14 cellular contexts compared by ENCODE assay signal in genomic region chr18:364221-364620, GRCh38.
"Had no signal": no experiment of that assay in that cellular context is flagged by ENCODE, and none has a peak within 500 bp of the region (broad histone marks: within the 10 kb centered on the region; RNA-seq: fewer than 3 reads in every experiment).

No MANE protein-coding gene starts in this region.

- H3K4me3 ChIP-seq: esophagus squamous epithelium, gastrocnemius medialis, heart right ventricle, left ventricle myocardium inferior, neural progenitor cell, transverse colon had no signal

- H3K27ac ChIP-seq: heart right ventricle, neural progenitor cell had no signal

- DNase-seq: activated B cell treated with CpG ODN at 0.5 μM for 24 hours; activated CD4-positive, alpha-beta T cell treated with anti-CD3 and anti-CD28 coated beads, Interleukin-2, amount 10 ng/mL, durations not matched to agents 7 days and 5 days; activated effector memory CD4-positive, alpha-beta T cell treated with Interleukin-2 at 50 U/mL for 16 hours; esophagus squamous epithelium; gastrocnemius medialis; heart right ventricle; left ventricle myocardium inferior; mesendoderm; stimulated activated CD4-positive, alpha-beta T cell treated with anti-CD3 and anti-CD28 coated beads, Interleukin-1b, Interleukin-23, amount 100 ng/mL, for 48 hours; stimulated activated naive CD4-positive, alpha-beta T cell; substantia nigra; transverse colon had no signal

- H3K36me3 ChIP-seq: esophagus squamous epithelium, gastrocnemius medialis, heart right ventricle, left ventricle myocardium inferior, neural progenitor cell, transverse colon had no signal

- H3K9me3 ChIP-seq: esophagus squamous epithelium, gastrocnemius medialis, heart right ventricle, left ventricle myocardium inferior, transverse colon had no signal

- ATAC-seq: activated naive CD4-positive, alpha-beta T cell treated with anti-CD3 and anti-CD28 coated beads, Interleukin-2, amount 50 U/mL, for 72 hours; gastrocnemius medialis had no signal

- H3K9ac ChIP-seq: neural progenitor cell had no signal
